8 cellular contexts compared by ENCODE assay signal in genomic region chr2:43636616-43637015, GRCh38. TPM values are rescaled to one million over a fixed set of nuclear protein-coding genes. Genes with fewer than 3 reads are reported as not detected.
A peak's percentile ranks its signal among the peaks of the same experiment; 100 is the strongest.
DNase-seq lines count a peak whose midpoint lies in the region; ATAC-seq and TF ChIP-seq lines count a peak whose summit lies in the region.

No MANE protein-coding gene starts in this region.

- H3K9me3 ChIP-seq in A673 (ENCODE audit: low read depth, low read length, poor library complexity, severe bottlenecking): no peaks in the 10 kb centered on the region
- no peaks in the 10 kb centered on the region for H3K9me3 ChIP-seq in right lobe of liver

- H3K27me3 ChIP-seq in A673 (replicated peaks; ENCODE audit: insufficient read depth, low read depth, low read length, poor library complexity): no peaks in the 10 kb centered on the region
- H3K27me3 ChIP-seq in right lobe of liver: no peaks in the 10 kb centered on the region

- no peaks in the 10 kb centered on the region for H3K36me3 ChIP-seq in A673 (ENCODE audit: insufficient read depth, low read length, poor library complexity, severe bottlenecking)
- H3K36me3 ChIP-seq in right lobe of liver: no peaks in the 10 kb centered on the region

- no peak for TF ChIP-seq POLR2A in right lobe of liver (IDR thresholded peaks at IDR 0.05)

- H3K27me3 Mint-ChIP-seq in activated naive CD8-positive, alpha-beta T cell: peaks cover 12% of the 10 kb centered on the region
- H3K27me3 Mint-ChIP-seq in type B pancreatic cell: peaks cover 35% of the 10 kb centered on the region

- peak overlapping the region; percentile 95 for H3K4me3 Mint-ChIP-seq in activated naive CD8-positive, alpha-beta T cell
- H3K4me3 Mint-ChIP-seq in type B pancreatic cell: peak overlapping the region; percentile 89

- DNase-seq in A673 (ENCODE audit: low spot score) (no peak), right lobe of liver (no peak), type B pancreatic cell (ENCODE audit: extremely low spot score, unreplicated experiment) (no peak)

- ATAC-seq in HG03066 (IDR thresholded peaks at IDR 0.05; ENCODE audit: low read depth, unreplicated experiment) (peak; percentile 21), right lobe of liver (no peak), HG03442 (IDR thresholded peaks at IDR 0.05; ENCODE audit: unreplicated experiment) (no peak), GM19397 (IDR thresholded peaks at IDR 0.05; ENCODE audit: unreplicated experiment) (no peak), GM21737 (IDR thresholded peaks at IDR 0.05; ENCODE audit: unreplicated experiment) (no peak)

- BruUV-seq in A673 (replicated peaks; lab: Mats Ljungman, UMichigan): no TSS peak

- CTCF ChIA-PET in A673 (lab: Charles Lee): no interaction called here

- H3K27ac ChIP-seq in A673 (ENCODE audit: low read depth, low read length, poor library complexity, severe bottlenecking): no peak overlapping the region
- H3K27ac ChIP-seq in right lobe of liver: no peak overlapping the region

- H3K4me1 ChIP-seq in A673 (ENCODE audit: insufficient read depth, low read length, poor library complexity, severe bottlenecking) (peaks cover 17% of the 10 kb centered on the region), right lobe of liver (peaks cover 0 to 14% (median 6%) of the 10 kb centered on the region in 4 donors)

- intact Hi-C loops in A673 (cut with micrococcal nuclease; ENCODE audit: unreplicated experiment) (no loop called here), right lobe of liver (cut with DNase I) (no loop called here)

- H3K4me1 Mint-ChIP-seq in activated naive CD8-positive, alpha-beta T cell (ENCODE audit: low read depth): peaks cover 13% of the 10 kb centered on the region
- peaks cover 13% of the 10 kb centered on the region for H3K4me1 Mint-ChIP-seq in type B pancreatic cell (ENCODE audit: unreplicated experiment)

- no peaks in the 10 kb centered on the region for H3K9me3 Mint-ChIP-seq in activated naive CD8-positive, alpha-beta T cell (ENCODE audit: low read depth)
- no peaks in the 10 kb centered on the region for H3K9me3 Mint-ChIP-seq in type B pancreatic cell

- peak overlapping the region; percentile 47 for H3K27ac Mint-ChIP-seq in activated naive CD8-positive, alpha-beta T cell
- no peak overlapping the region for H3K27ac Mint-ChIP-seq in type B pancreatic cell

- TF ChIP-seq CTCF in A673 (conservative IDR thresholded peaks at IDR 0.05; ENCODE audit: low read depth, low read length) (no peak), right lobe of liver (IDR thresholded peaks at IDR 0.05) (no peak), type B pancreatic cell (conservative IDR thresholded peaks at IDR 0.05) (no peak)

- H3K36me3 Mint-ChIP-seq in activated naive CD8-positive, alpha-beta T cell: no peaks in the 10 kb centered on the region
- no peaks in the 10 kb centered on the region for H3K36me3 Mint-ChIP-seq in type B pancreatic cell

- 35% methylated on average over 9 of the region's 11 CpGs for WGBS in right lobe of liver (ENCODE audit: insufficient coverage, low coverage, low lambda C conversion rate, missing lambda C conversion rate)

- POLR2A ChIA-PET in A673 (lab: Charles Lee; ENCODE audit: low non-redundant PET): interaction anchor here (0.6 kb wide), 1 partner anchor 360 kb away, joined by 3 read pairs; no protein-coding TSS in a partner anchor

- H3K4me3 ChIP-seq in A673 (ENCODE audit: low read depth, low read length, poor library complexity, severe bottlenecking): peak overlapping the region; percentile 81
- H3K4me3 ChIP-seq in right lobe of liver: peak overlapping the region; percentile 57 to 68 (median 64)

RNA-seq across cellular contexts. Expression of gene PLEKHH2, which starts 0.4 kb away (rescaled TPM):
- total RNA-seq in A673 (2021) (2.2 and 4.7 TPM in 2 replicates), right lobe of liver (1 to 10 TPM in 5 of 6 experiments, under 1 TPM in 1; 0.75 to 2.0 (median 1.3) TPM), type B pancreatic cell (ENCODE audit: low replicate concordance) (0.81 and 3.5 TPM in 2 replicates)

RNA-seq across cellular contexts. Expression of gene C1GALT1C1L, which starts 39.6 kb away (rescaled TPM):
- total RNA-seq in A673 (2021) (0.26 and 0.41 TPM in 2 replicates), right lobe of liver (under 1 TPM in 1 of 6 experiments, not detected in 5; 0.37 TPM), type B pancreatic cell (ENCODE audit: low replicate concordance) (0.24 TPM in 1 of 2 replicates, not detected in the other)

RNA-seq across cellular contexts. Expression of gene THADA, which starts 40.8 kb away (rescaled TPM):
- total RNA-seq in A673 (2021) (35.1 and 39.7 TPM in 2 replicates), right lobe of liver (10 to 100 TPM; 12.2 to 21.6 (median 14.0) TPM), type B pancreatic cell (ENCODE audit: low replicate concordance) (35.6 and 59.8 TPM in 2 replicates)
